ENCODE assay signal across 7 cellular contexts in the genomic region with DNA sequence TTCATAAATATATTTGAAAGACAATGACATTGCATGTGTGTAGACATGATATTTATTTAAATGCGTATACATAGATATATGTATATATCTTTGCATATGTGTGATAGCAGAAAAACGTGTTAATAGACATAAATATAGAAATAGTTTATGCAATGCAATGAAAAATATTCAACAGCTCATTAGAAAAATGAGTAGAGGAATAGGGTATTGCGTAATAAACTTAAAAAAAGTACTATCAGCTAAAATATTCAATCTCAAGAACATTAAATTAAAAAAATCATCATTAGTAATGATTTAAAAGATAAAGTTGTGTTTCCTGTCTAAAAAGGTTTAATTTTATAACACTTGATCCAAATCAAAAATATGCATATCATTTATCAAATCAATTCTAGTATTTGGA.
"Had no signal": no experiment of that assay in that cellular context is flagged by ENCODE, and none has a peak within 500 bp of the region (broad histone marks: within the 10 kb centered on the region; RNA-seq: fewer than 3 reads in every experiment).

No MANE protein-coding gene starts in this region.

- H2AFZ ChIP-seq: GM23338 had no signal

- H3K4me3 ChIP-seq: GM23338, HAP-1 had no signal

- DNase-seq: H7, HFFc6, KG1 had no signal

- H3K4me1 ChIP-seq: HAP-1 had no signal

- ATAC-seq: GM23338, HCT116 had no signal

- H3K27ac ChIP-seq: HL-60 had no signal

- H3K36me3 ChIP-seq: HAP-1 had no signal

- H3K4me2 ChIP-seq: GM23338 had no signal

- H3K9me3 ChIP-seq: HAP-1 had no signal
